In genomic region chr15:57522148-57522547, GRCh38 we compare ENCODE assay signal across 1 cellular context.
TF ChIP-seq lines count a peak whose summit lies in the region.

No MANE protein-coding gene starts in this region.

TF ChIP-seq in GM23338, 12 proteins besides CTCF, POLR2A, EP300 and RAD21 (continued from another document):
- TF ChIP-seq ZNF331 (CRISPR knock-in tag; IDR thresholded peaks at IDR 0.05; ENCODE audit: low read depth) (no peak), STAT1 (IDR thresholded peaks at IDR 0.05; ENCODE audit: unreplicated experiment) (no peak), REST (IDR thresholded peaks at IDR 0.05; ENCODE audit: unreplicated experiment) (no peak), CREB1 (CRISPR knock-in tag; IDR thresholded peaks at IDR 0.05; ENCODE audit: low read depth) (no peak)
